In genomic region chr6:107488174-107488874, GRCh38 we compare ENCODE assay signal across 8 cellular contexts. TPM values are rescaled to one million over a fixed set of nuclear protein-coding genes. Genes with fewer than 3 reads are reported as not detected.
DNase-seq lines count a peak whose midpoint lies in the region; ATAC-seq and TF ChIP-seq lines count a peak whose summit lies in the region.

No MANE protein-coding gene starts in this region.

- peak overlapping the region in 7 of 10 donors; percentile 72 to 92 (median 84) for H3K27ac ChIP-seq in heart right ventricle
- H3K27ac ChIP-seq in breast epithelium = peak overlapping the region; percentile 70 to 85
- no peak overlapping the region for H3K27ac ChIP-seq in mesodermal cell (ENCODE audit: low read depth, low read length, severe bottlenecking)
- H3K27ac ChIP-seq in aorta (ENCODE audit: low read depth in 1 of 2, low read length in 2 of 2) = no peak overlapping the region

- no peak for TF ChIP-seq POLR2A in breast epithelium (IDR thresholded peaks at IDR 0.05)

- in situ Hi-C loops in G401 (cut with HindIII; ENCODE audit: low sequenced_read_pairs) = no loop called here

- WGBS in heart right ventricle, 2 donors = 18 to 30% methylated on average over 27 of the region's 27 CpGs
- 0 to 6% methylated on average over 5 to 20 of the region's 27 CpGs for WGBS in mesodermal cell (ENCODE audit: insufficient coverage in 2 of 2), 2 experiments
- WGBS in aorta, 2 donors = 27 to 30% methylated on average over 27 of the region's 27 CpGs

- DNase-seq in heart right ventricle = no peak
- no peak for DNase-seq in Right ventricle myocardium superior
- no peak for DNase-seq in breast epithelium (ENCODE audit: low spot score in 2 of 2)
- no peak for DNase-seq in aorta
- DNase-seq in G401 (ENCODE audit: low spot score) = no peak
- no peak for DNase-seq in COLO829 (ENCODE audit: low spot score)

- H3K27me3 ChIP-seq in heart right ventricle = peaks cover 0 to 94% (median 0%) of the 10 kb centered on the region in 7 donors
- peaks cover 0 to 40% of the 10 kb centered on the region in 2 donors for H3K27me3 ChIP-seq in breast epithelium
- H3K27me3 ChIP-seq in aorta (ENCODE audit: control insufficient read depth in 1 of 2, insufficient read depth in 2 of 2, low read length in 1 of 2) = no peaks in the 10 kb centered on the region

- intact Hi-C loops in heart right ventricle (cut with DNase I) = loop anchor here in 1 of 10 donors (10.0 kb wide), 1 partner anchor 164 kb away; no protein-coding TSS in a partner anchor
- intact Hi-C loops in Right ventricle myocardium superior (cut with DNase I) = no loop called here
- intact Hi-C loops in breast epithelium (cut with DNase I; ENCODE audit: low total_unique reads) = no loop called here
- intact Hi-C loops in aorta (cut with DNase I) = loop anchor here in 1 of 2 donors (2.0 kb wide), 1 partner anchor 28 kb away; no protein-coding TSS in a partner anchor

- TF ChIP-seq CTCF in heart right ventricle (IDR thresholded peaks at IDR 0.05) (no peak), breast epithelium (IDR thresholded peaks at IDR 0.05) (no peak)

- H3K4me1 ChIP-seq in heart right ventricle (peaks cover 0 to 40% (median 19%) of the 10 kb centered on the region in 9 donors), breast epithelium (peaks cover 0 to 4% of the 10 kb centered on the region in 2 donors), mesodermal cell (ENCODE audit: control insufficient read depth, insufficient read depth, low read length, poor library complexity, severe bottlenecking) (peaks cover 14% of the 10 kb centered on the region), aorta (ENCODE audit: control insufficient read depth in 1 of 2, insufficient read depth in 2 of 2, low read length in 2 of 2) (peaks cover 1 to 5% of the 10 kb centered on the region in 2 donors)

- ATAC-seq in heart right ventricle (no peak), Right ventricle myocardium superior (ENCODE audit: poor library complexity) (no peak), aorta (ENCODE audit: low FRiP score) (no peak), HG02763 (IDR thresholded peaks at IDR 0.05; ENCODE audit: unreplicated experiment) (no peak)

- peak overlapping the region; percentile 59 to 89 (median 82) for H3K4me3 ChIP-seq in heart right ventricle
- peak overlapping the region; percentile 72 to 78 (median 75) for H3K4me3 ChIP-seq in breast epithelium
- peak overlapping the region; percentile 61 for H3K4me3 ChIP-seq in mesodermal cell (ENCODE audit: extremely low read depth, insufficient read depth, low read length, poor library complexity, severe bottlenecking)
- H3K4me3 ChIP-seq in aorta (ENCODE audit: low read length in 2 of 2) = peak overlapping the region; percentile 58 to 80

- no peaks in the 10 kb centered on the region for H3K36me3 ChIP-seq in heart right ventricle
- H3K36me3 ChIP-seq in breast epithelium = no peaks in the 10 kb centered on the region
- no peaks in the 10 kb centered on the region for H3K36me3 ChIP-seq in mesodermal cell (ENCODE audit: control insufficient read depth, insufficient read depth, low read length)
- no peaks in the 10 kb centered on the region for H3K36me3 ChIP-seq in aorta (ENCODE audit: control insufficient read depth in 1 of 2, insufficient read depth in 2 of 2, low read length in 1 of 2)

- H3K9me3 ChIP-seq in heart right ventricle (no peaks in the 10 kb centered on the region), breast epithelium (no peaks in the 10 kb centered on the region), mesodermal cell (ENCODE audit: control insufficient read depth, low read length) (no peaks in the 10 kb centered on the region), aorta (ENCODE audit: control insufficient read depth, low read length) (no peaks in the 10 kb centered on the region)

RNA-seq across cellular contexts. Expression of gene SOBP, which starts 1.6 kb away (rescaled TPM):
- total RNA-seq in heart right ventricle = 10 to 100 TPM; 11.1 to 25.3 (median 19.6) TPM
- 1 to 10 TPM; 5.2 to 9.7 TPM for polyA plus RNA-seq in heart right ventricle
- total RNA-seq in Right ventricle myocardium superior = 15.6 TPM
- 1 to 10 TPM; 5.6 to 8.2 (median 7.0) TPM for total RNA-seq in breast epithelium
- polyA plus RNA-seq in mesodermal cell (2013, experiment 1 of 2) = 3.1 TPM
- 4.0 TPM for polyA plus RNA-seq in mesodermal cell (2013, experiment 2 of 2)
- 10 to 100 TPM; 18.6 to 20.2 TPM for total RNA-seq in aorta
- 1 to 10 TPM; 8.2 to 9.0 TPM for polyA plus RNA-seq in aorta
- 3.7 and 5.0 TPM in 2 replicates for total RNA-seq in G401 (2014; rRNA removed; shearing (Covaris generic))

RNA-seq across cellular contexts. Expression of gene PDSS2, which starts 29.0 kb away (rescaled TPM):
- 10 to 100 TPM; 15.5 to 22.2 (median 19.7) TPM for total RNA-seq in heart right ventricle
- 1 to 10 TPM; 5.5 to 9.2 TPM for polyA plus RNA-seq in heart right ventricle
- total RNA-seq in Right ventricle myocardium superior = 15.6 TPM
- 10 to 100 TPM in 2 of 3 donors, 1 to 10 TPM in 1; 6.9 to 13.5 (median 11.1) TPM for total RNA-seq in breast epithelium
- 7.9 TPM for polyA plus RNA-seq in mesodermal cell (2013, experiment 1 of 2)
- polyA plus RNA-seq in mesodermal cell (2013, experiment 2 of 2) = 10.0 TPM
- total RNA-seq in aorta = 10 to 100 TPM in 1 of 2 donors, 1 to 10 TPM in 1; 9.9 to 12.9 TPM
- polyA plus RNA-seq in aorta = 1 to 10 TPM; 5.3 to 8.1 TPM
- total RNA-seq in G401 (2014; rRNA removed; shearing (Covaris generic)) = 17.2 and 17.5 TPM in 2 replicates

Comparison
In these comparisons a context has a peak if more than half of its experiments do, and no peak if none do; other contexts are left out.
1. H3K27ac ChIP-seq: peak in heart right ventricle (7 of 10) and breast epithelium (2 of 2); none in mesodermal cell (single experiment) and aorta (0 of 2).
2. Peak in every context shown above with its lines, with median percentiles within 50 percentile points of each other: H3K4me3 ChIP-seq.